In genomic region chr17:7854078-7854777, GRCh38 we compare ENCODE assay signal across 7 cellular contexts. TPM values are rescaled to one million over a fixed set of nuclear protein-coding genes. Genes with fewer than 3 reads are reported as not detected.
DNase-seq lines count a peak whose midpoint lies in the region.
"Had no signal": no experiment of that assay in that cellular context is flagged by ENCODE, and none has a peak within 500 bp of the region (broad histone marks: within the 10 kb centered on the region; RNA-seq: fewer than 3 reads in every experiment).

No MANE protein-coding gene starts in this region.

- H3K27ac ChIP-seq in iPS-20b (ENCODE audit: low read length), result no peak overlapping the region

- H3K4me3 ChIP-seq in iPS-20b (ENCODE audit: low read length), result peak overlapping the region; percentile 60

- peaks cover 58% of the 10 kb centered on the region for H3K27me3 ChIP-seq in iPS-20b (ENCODE audit: insufficient read depth, low read length)

- peaks cover 8% of the 10 kb centered on the region; the same call in 1 of the 2 replicates for H3K36me3 ChIP-seq in iPS-20b (ENCODE audit: insufficient read depth, low read depth, low read length)

- peak; percentile 8 for DNase-seq in stimulated activated CD4-positive, alpha-beta T cell treated with anti-CD3 and anti-CD28 coated beads, Interleukin-15, amount 100 ng/mL, for 24 hours
- no peak for DNase-seq in stimulated activated CD4-positive, alpha-beta T cell treated with anti-CD3 and anti-CD28 coated beads, Interleukin-12 subunit alpha, Interleukin-12 subunit beta, amount 100 ng/mL, for 4 hours
- DNase-seq in ureter (ENCODE audit: low spot score), result peak; percentile 51
- no peak for DNase-seq in hepatic stellate cell (ENCODE audit: low spot score)
- no peak for DNase-seq in occipital lobe (lab: John Stamatoyannopoulos, UW)
- DNase-seq: NCI-H446 had no signal

- peaks cover 17% of the 10 kb centered on the region; the same call in 1 of the 2 replicates for H3K4me1 ChIP-seq in iPS-20b (ENCODE audit: insufficient read depth, low read length)

- no peaks in the 10 kb centered on the region for H3K9me3 ChIP-seq in iPS-20b (ENCODE audit: insufficient read depth, low read depth, low read length)

- H3K9ac ChIP-seq in iPS-20b (ENCODE audit: low read depth, low read length), result no peak overlapping the region

RNA-seq across cellular contexts. Expression of gene TMEM88, which starts 0.6 kb away (rescaled TPM):
- total RNA-seq in ureter (9.9 TPM), occipital lobe (1.2 TPM)

RNA-seq across cellular contexts. Expression of gene NAA38, which starts 3.1 kb away (rescaled TPM):
- 98.6 TPM for total RNA-seq in ureter
- 20.1 TPM for total RNA-seq in occipital lobe

RNA-seq across cellular contexts. Expression of gene CYB5D1, which starts 3.6 kb away (rescaled TPM):
- total RNA-seq in ureter (15.7 TPM), occipital lobe (14.2 TPM)

RNA-seq across cellular contexts. Expression of gene KDM6B, which starts 20.2 kb away (rescaled TPM):
- 31.8 TPM for total RNA-seq in ureter
- total RNA-seq in occipital lobe, result 16.4 TPM

RNA-seq across cellular contexts. Expression of gene CHD3, which starts 34.4 kb away (rescaled TPM):
- total RNA-seq in ureter (225 TPM), occipital lobe (337 TPM)

Comparison
In these comparisons a context has a peak if more than half of its experiments do, and no peak if none do; other contexts are left out.
1. DNase-seq: peak in stimulated activated CD4-positive, alpha-beta T cell treated with anti-CD3 and anti-CD28 coated beads, Interleukin-15, amount 100 ng/mL, for 24 hours (single experiment) and ureter (single experiment); none in stimulated activated CD4-positive, alpha-beta T cell treated with anti-CD3 and anti-CD28 coated beads, Interleukin-12 subunit alpha, Interleukin-12 subunit beta, amount 100 ng/mL, for 4 hours (single experiment), hepatic stellate cell (single experiment) and occipital lobe (single experiment).